In genomic region chr4:143203577-143203976, GRCh38 we compare ENCODE assay signal across 18 cellular contexts. TPM values are rescaled to one million over a fixed set of nuclear protein-coding genes. Genes with fewer than 3 reads are reported as not detected.
DNase-seq lines count a peak whose midpoint lies in the region; ATAC-seq, FAIRE-seq and TF ChIP-seq lines count a peak whose summit lies in the region.
"Had no signal": no experiment of that assay in that cellular context is flagged by ENCODE, and none has a peak within 500 bp of the region (broad histone marks: within the 10 kb centered on the region; RNA-seq: fewer than 3 reads in every experiment).

No MANE protein-coding gene starts in this region.

- no peak overlapping the region for H2AK9ac ChIP-seq in IMR-90 (replicated peaks; ENCODE audit: low read depth, low read length, poor library complexity)

- intact Hi-C loops in IMR-90 (cut with micrococcal nuclease) (loop anchor here (2.0 kb wide), 1 partner anchor 193 kb away; no protein-coding TSS in a partner anchor), psoas muscle (cut with DNase I) (loop anchor here in 1 of 2 donors (5.0 kb wide), 1 partner anchor 134 kb away; the partner anchor contains the start of gene GAB1), dorsolateral prefrontal cortex (cut with DNase I) (no loop called here)

- H3K4me3 ChIP-seq in A549 (no peak overlapping the region), IMR-90 (ENCODE audit: insufficient read depth, low read depth, low read length) (no peak overlapping the region), psoas muscle (no peak overlapping the region), dorsolateral prefrontal cortex (no peak overlapping the region)
- H3K4me3 ChIP-seq: BLaER1 treated with 17β-estradiol and CSF1 and Interleukin-3, amounts not matched to agents 10 nM and 100 nM had no signal

- H3K4me1 ChIP-seq in A549: no peaks in the 10 kb centered on the region
- H3K4me1 ChIP-seq in IMR-90 (ENCODE audit: control insufficient read depth, insufficient read depth, low read length): no peaks in the 10 kb centered on the region
- peaks cover 44% of the 10 kb centered on the region for H3K4me1 ChIP-seq in psoas muscle
- H3K4me1 ChIP-seq: BLaER1 treated with 17β-estradiol and CSF1 and Interleukin-3, amounts not matched to agents 10 nM and 100 nM; Caco-2 had no signal

- no peak overlapping the region for H4K8ac ChIP-seq in IMR-90 (ENCODE audit: low read depth in 2 of 2, low read length in 2 of 2)

- H3K56ac ChIP-seq in IMR-90 (ENCODE audit: extremely low read depth, insufficient read depth, low read length): no peak overlapping the region

- TF ChIP-seq CTCF in A549 (IDR thresholded peaks at IDR 0.05) (no peak), IMR-90 (conservative IDR thresholded peaks at IDR 0.05; ENCODE audit: low read depth, low read length) (no peak), psoas muscle (IDR thresholded peaks at IDR 0.05) (no peak), dorsolateral prefrontal cortex (IDR thresholded peaks at IDR 0.05 in 54 of 56, conservative IDR thresholded peaks at IDR 0.05 in 2 of 56; ENCODE audit: low read depth in 1 of 56, partially characterized antibody in 56 of 56) (no peak)

- H2BK120ac ChIP-seq in IMR-90 (ENCODE audit: low read depth, low read length): no peak overlapping the region

- 84% methylated on average over 1 of the region's 1 CpG for WGBS in A549 (ENCODE audit: missing lambda C conversion rate)
- WGBS in IMR-90 (ENCODE audit: extremely low coverage in 2 of 2, insufficient read length in 1 of 2), 2 experiments: no CpG with 5 or more reads among the region's 1 CpG
- WGBS in psoas muscle, 3 donors: 88 to 96% (median 90%) methylated on average over 1 of the region's 1 CpG

- H3K9me3 ChIP-seq in A549 (no peaks in the 10 kb centered on the region), IMR-90 (ENCODE audit: control insufficient read depth, insufficient read depth, low read length) (no peaks in the 10 kb centered on the region), psoas muscle (no peaks in the 10 kb centered on the region)
- H3K9me3 ChIP-seq: BLaER1 treated with 17β-estradiol and CSF1 and Interleukin-3, amounts not matched to agents 10 nM and 100 nM; Caco-2 had no signal

- peaks cover 3 to 5% of the 10 kb centered on the region in 2 experiments; a peak in 2 of 4 replicates for H3K79me1 ChIP-seq in IMR-90 (ENCODE audit: low read depth in 1 of 2, low read length in 2 of 2)

- no peak overlapping the region for H2BK20ac ChIP-seq in IMR-90 (ENCODE audit: low read depth, low read length)

- H4K20me1 ChIP-seq in IMR-90 (ENCODE audit: insufficient read depth, low read length): no peaks in the 10 kb centered on the region

- H3K9me1 ChIP-seq in IMR-90 (ENCODE audit: insufficient read depth, low read length): no peaks in the 10 kb centered on the region

- H3K27me3 ChIP-seq in IMR-90 (ENCODE audit: control insufficient read depth, insufficient read depth, low read length) (no peaks in the 10 kb centered on the region), psoas muscle (ENCODE audit: insufficient read depth in 3 of 3, low read length in 2 of 3) (no peaks in the 10 kb centered on the region), dorsolateral prefrontal cortex (no peaks in the 10 kb centered on the region)
- H3K27me3 ChIP-seq: BLaER1 treated with 17β-estradiol and CSF1 and Interleukin-3, amounts not matched to agents 10 nM and 100 nM had no signal

- H2BK5ac ChIP-seq in IMR-90 (ENCODE audit: low read depth, low read length, poor library complexity, severe bottlenecking): no peak overlapping the region

- BruUV-seq in IMR-90 (replicated peaks; lab: Mats Ljungman, UMichigan): no TSS peak

- H2AK5ac ChIP-seq in IMR-90 (ENCODE audit: low read depth, low read length): no peak overlapping the region

- no peak overlapping the region for H3K4ac ChIP-seq in IMR-90 (ENCODE audit: low read depth, low read length)

- DNase-seq in A549 (ENCODE audit: low read depth in 1 of 2, low spot score in 1 of 2) (no peak), IMR-90 (no peak), psoas muscle (no peak), H54 (ENCODE audit: insufficient read length, low spot score) (no peak), dorsolateral prefrontal cortex (no peak)
- DNase-seq: 8988T; AML-193; Caco-2; Calu3; CD4-positive, alpha-beta T cell; CD8-positive, alpha-beta T cell; DMS79 treated with DMSO at 0.1 percent for 48 hours; GF-D8 had no signal

- H4K91ac ChIP-seq in IMR-90 (ENCODE audit: insufficient read depth, low read depth, low read length): no peak overlapping the region

- no peak overlapping the region for H3K23ac ChIP-seq in IMR-90 (ENCODE audit: low read depth, low read length)

- no peak overlapping the region for H2BK15ac ChIP-seq in IMR-90 (ENCODE audit: low read depth, low read length)

- no peak overlapping the region for H3K18ac ChIP-seq in IMR-90 (ENCODE audit: low read depth, low read length)

- CTCF ChIA-PET in A549 (lab: Yijun Ruan, JAX): interaction anchor here (1.1 kb wide), 1 partner anchor 299 kb away, joined by 3 read pairs; no protein-coding TSS in a partner anchor
- CTCF ChIA-PET in IMR-90 (lab: Yijun Ruan, JAX): no interaction called here

- H3K36me3 ChIP-seq in IMR-90 (ENCODE audit: control insufficient read depth, insufficient read depth, low read length): peaks cover 21% of the 10 kb centered on the region
- H3K36me3 ChIP-seq in psoas muscle (ENCODE audit: insufficient read depth in 1 of 2, low read depth in 1 of 2): peaks cover 0 to 80% of the 10 kb centered on the region in 2 donors

- in situ Hi-C loops in IMR-90 (cut with MboI; ENCODE audit: low sequenced_read_pairs): loop anchor here (5.0 to 25.0 kb wide), 2 partner anchors 134 to 284 kb away; partner anchors contain the start of gene GAB1

- H3K4me2 ChIP-seq in A549 (no peak overlapping the region), IMR-90 (ENCODE audit: low read depth, low read length) (no peak overlapping the region)
- H3K4me2 ChIP-seq: BLaER1 treated with 17β-estradiol and CSF1 and Interleukin-3, amounts not matched to agents 10 nM and 100 nM had no signal

- no peak for TF ChIP-seq EP300 in A549 (IDR thresholded peaks at IDR 0.05)

- TF ChIP-seq POLR2A in A549 (IDR thresholded peaks at IDR 0.05; ENCODE audit: low read length) (no peak), IMR-90 (IDR thresholded peaks at IDR 0.05; ENCODE audit: low read depth, low read length) (no peak), H54 (IDR thresholded peaks at IDR 0.05; ENCODE audit: low read depth, low read length) (no peak)

- TF ChIP-seq RAD21 in A549 (conservative IDR thresholded peaks at IDR 0.05 in 1 of 2, IDR thresholded peaks at IDR 0.05 in 1 of 2) (no peak), IMR-90 (IDR thresholded peaks at IDR 0.05; ENCODE audit: low read length) (no peak)

- ATAC-seq in A549 (no peak), IMR-90 (ENCODE audit: low read depth) (no peak), psoas muscle (no peak), HG03342 (IDR thresholded peaks at IDR 0.05; ENCODE audit: unreplicated experiment) (no peak)
- ATAC-seq: CD8-positive, alpha-beta T cell had no signal

- no peak overlapping the region for H2AFZ ChIP-seq in IMR-90 (replicated peaks; ENCODE audit: low read length, poor library complexity)

- no peak overlapping the region for H4K5ac ChIP-seq in IMR-90 (ENCODE audit: low read depth, low read length)

- FAIRE-seq in A549 (lab: Jason Lieb, UNC): no peak
- no peak for FAIRE-seq in H54 (lab: Jason Lieb, UNC)
- FAIRE-seq: GM12891, GM19239 had no signal

- dilution Hi-C loops in IMR-90 (cut with HindIII; ENCODE audit: low sequenced_read_pairs, unreplicated experiment): no loop called here

- H3K14ac ChIP-seq in IMR-90 (replicated peaks; ENCODE audit: low read depth, low read length): no peak overlapping the region

- no peak overlapping the region for H3K27ac ChIP-seq in A549
- H3K27ac ChIP-seq in IMR-90 (ENCODE audit: insufficient read depth, low read length): no peak overlapping the region
- H3K27ac ChIP-seq in psoas muscle: peak overlapping the region; percentile 33
- H3K27ac ChIP-seq in dorsolateral prefrontal cortex: no peak overlapping the region
- H3K27ac ChIP-seq: BLaER1 treated with 17β-estradiol and CSF1 and Interleukin-3, amounts not matched to agents 10 nM and 100 nM; C4-2B had no signal

- H3K9ac ChIP-seq in IMR-90 (ENCODE audit: low read depth, low read length): no peak overlapping the region
- H3K9ac ChIP-seq: BLaER1 treated with 17β-estradiol and CSF1 and Interleukin-3, amounts not matched to agents 10 nM and 100 nM had no signal

- POLR2A ChIA-PET in A549 (lab: Yijun Ruan, JAX) (no interaction called here), IMR-90 (lab: Charles Lee; ENCODE audit: unreplicated experiment) (no interaction called here)

TF ChIP-seq in IMR-90, 13 proteins besides CTCF, POLR2A, EP300 and RAD21:
- TF ChIP-seq RFX5 (IDR thresholded peaks at IDR 0.05; ENCODE audit: low read depth, low read length) (no peak), BHLHE40 (IDR thresholded peaks at IDR 0.05; ENCODE audit: low read depth, low read length) (no peak), MXI1 (IDR thresholded peaks at IDR 0.05; ENCODE audit: borderline replicate concordance, low read depth, low read length) (no peak), NFE2L2 (IDR thresholded peaks at IDR 0.05; ENCODE audit: low read depth, low read length) (no peak), RCOR1 (IDR thresholded peaks at IDR 0.05; ENCODE audit: insufficient replicate concordance, low read length) (no peak), MAFK (IDR thresholded peaks at IDR 0.05; ENCODE audit: low read depth, low read length) (peak; percentile 92), USF2 (IDR thresholded peaks at IDR 0.05; ENCODE audit: low read depth, low read length) (no peak)
TF ChIP-seq in IMR-90: peak in this region for 1.

RNA-seq across cellular contexts. Expression of gene USP38, which starts 18.9 kb away (rescaled TPM):
- polyA plus RNA-seq in A549 (2011; rRNA removed): 10.9 and 11.9 TPM in 2 replicates
- polyA plus RNA-seq in A549 (2012; cell fraction: cytosol; rRNA removed): 2.6 and 3.6 TPM in 2 replicates
- polyA plus RNA-seq in A549 (2012; cell fraction: nucleus; rRNA removed): 2.7 and 3.0 TPM in 2 replicates
- 5.6 to 5.7 TPM (median 5.7 TPM) in 3 replicates for polyA plus RNA-seq in A549 (2017; fragmentation: RNase III; extraction: RNeasy Plus Mini Kit Qiagen cat#74134 plus additional on column Dnase treatment)
- polyA minus RNA-seq in A549 (2011; rRNA and poly(A)+ RNA removed): 18.5 and 21.2 TPM in 2 replicates
- 16.4 and 17.0 TPM in 2 replicates for total RNA-seq in IMR-90 (2012; rRNA removed)
- 5.1 and 5.5 TPM in 2 replicates for polyA plus RNA-seq in IMR-90 (2012; rRNA removed)
- 3.1 and 3.7 TPM in 2 replicates for polyA plus RNA-seq in IMR-90 (2012; cell fraction: cytosol; rRNA removed)
- 3.3 and 5.5 TPM in 2 replicates for polyA plus RNA-seq in IMR-90 (2012; cell fraction: nucleus; rRNA removed; ENCODE audit: low replicate concordance)
- 100 to 1,000 TPM in 1 of 4 donors, 10 to 100 TPM in 3; 39.9 to 105 (median 65.7) TPM for total RNA-seq in psoas muscle
- polyA plus RNA-seq in psoas muscle: 100 to 1,000 TPM in 1 of 3 donors, 10 to 100 TPM in 2; 25.6 to 120 (median 45.4) TPM
- total RNA-seq in dorsolateral prefrontal cortex: 10 to 100 TPM; 13.4 to 24.2 (median 17.7) TPM
